ENCODE assay signal across 18 cellular contexts in genomic region chr5:159092288-159092687, GRCh38. TPM values are rescaled to one million over a fixed set of nuclear protein-coding genes. Genes with fewer than 3 reads are reported as not detected.
DNase-seq lines count a peak whose midpoint lies in the region; ATAC-seq and TF ChIP-seq lines count a peak whose summit lies in the region.
"Had no signal": no experiment of that assay in that cellular context is flagged by ENCODE, and none has a peak within 500 bp of the region (broad histone marks: within the 10 kb centered on the region; RNA-seq: fewer than 3 reads in every experiment).

No MANE protein-coding gene starts in this region.

- DNase-seq in chondrocyte (ENCODE audit: low spot score) (no peak), gastrocnemius medialis (no peak), RWPE1 (ENCODE audit: low spot score) (no peak), MCF 10A (ENCODE audit: unreplicated experiment) (no peak), NCI-H2107 (lab: John Stamatoyannopoulos, UW) (no peak)
- DNase-seq: CD4-positive, CD25-positive, alpha-beta regulatory T cell; DND-41; HCEC 1CT; IMR-90; NCI-H1436 treated with DMSO at 0.1 percent for 48 hours; NCI-H2081 treated with DMSO at 0.1 percent for 48 hours; NCI-H345; NK-92 treated with Interleukin-12 subunit alpha and Interleukin-12 subunit beta, amount 100 ng/mL, for 24 hours; PC-9 had no signal

- H3K9me2 ChIP-seq in Loucy (replicated peaks; ENCODE audit: low read depth, low read length), result no peaks in the 10 kb centered on the region

- H3K36me3 ChIP-seq in BLaER1 (peaks cover 93% of the 10 kb centered on the region), Loucy (ENCODE audit: insufficient read depth, low read length) (no peaks in the 10 kb centered on the region), gastrocnemius medialis (no peaks in the 10 kb centered on the region)

- H3K4me1 ChIP-seq in BLaER1 (peaks cover 16% of the 10 kb centered on the region), Loucy (ENCODE audit: insufficient read depth, low read length, poor library complexity, severe bottlenecking) (peaks cover 30% of the 10 kb centered on the region), gastrocnemius medialis (peaks cover 0 to 10% of the 10 kb centered on the region in 2 donors)

- H3K27me3 Mint-ChIP-seq in chondrocyte (ENCODE audit: low read depth), result no peaks in the 10 kb centered on the region
- H3K27me3 Mint-ChIP-seq in MCF 10A (ENCODE audit: insufficient read depth, unreplicated experiment), result peaks cover 3% of the 10 kb centered on the region

- H3K9me3 Mint-ChIP-seq in chondrocyte (ENCODE audit: low read depth), result no peaks in the 10 kb centered on the region
- no peaks in the 10 kb centered on the region for H3K9me3 Mint-ChIP-seq in MCF 10A (ENCODE audit: unreplicated experiment)

- peak overlapping the region; percentile 100 for H3K27ac ChIP-seq in BLaER1
- peak overlapping the region in 3 of 4 donors; percentile 18 to 53 (median 19) for H3K27ac ChIP-seq in gastrocnemius medialis
- H3K27ac ChIP-seq in RWPE1, result no peak overlapping the region
- H3K27ac ChIP-seq: PC-9, SK-N-MC had no signal

- H3K4me2 ChIP-seq in BLaER1 (peak overlapping the region; percentile 94), Loucy (ENCODE audit: low read depth, low read length, poor library complexity, severe bottlenecking) (peak overlapping the region; percentile 99)
- H3K4me2 ChIP-seq: PC-9 had no signal

- ATAC-seq in gastrocnemius medialis, result no peak
- no peak for ATAC-seq in GM18520 (IDR thresholded peaks at IDR 0.05; ENCODE audit: unreplicated experiment)

- no peak overlapping the region for H2AFZ ChIP-seq in Loucy (ENCODE audit: low read length)
- H2AFZ ChIP-seq: PC-9 had no signal

- no peak for TF ChIP-seq POLR2A in gastrocnemius medialis (IDR thresholded peaks at IDR 0.05)

- H4K20me1 ChIP-seq in BLaER1 (peaks cover 41% of the 10 kb centered on the region), Loucy (ENCODE audit: insufficient read depth, low read length, poor library complexity, severe bottlenecking) (peaks cover 7% of the 10 kb centered on the region)

- no peaks in the 10 kb centered on the region for H3F3A ChIP-seq in Loucy (ENCODE audit: low read depth)

- H3K4me1 Mint-ChIP-seq in chondrocyte (ENCODE audit: low read depth) (peaks cover 87% of the 10 kb centered on the region), MCF 10A (ENCODE audit: insufficient read depth, unreplicated experiment) (peaks cover 21% of the 10 kb centered on the region)

- H3K4me3 ChIP-seq in BLaER1 (peak overlapping the region; percentile 98), Loucy (ENCODE audit: low read length, poor library complexity, severe bottlenecking) (peak overlapping the region; percentile 92), gastrocnemius medialis (no peak overlapping the region)
- H3K4me3 ChIP-seq: PC-9, SK-N-MC had no signal

- POLR2A ChIA-PET in RWPE1 (lab: Yijun Ruan, JAX; ENCODE audit: low non-redundant PET) (no interaction called here), MCF 10A (lab: Yijun Ruan, JAX) (interaction anchor here (1.3 to 1.4 kb wide), 2 partner anchors 8 to 395 kb away, joined by 3 read pairs; no protein-coding TSS in a partner anchor)

- no TSS peak for BruUV-seq in MCF 10A (replicated peaks; lab: Mats Ljungman, UMichigan)

- H3K4me3 Mint-ChIP-seq in chondrocyte (ENCODE audit: unreplicated experiment) (no peak overlapping the region), MCF 10A (ENCODE audit: unreplicated experiment) (no peak overlapping the region)
- H3K4me3 Mint-ChIP-seq: CD4-positive, CD25-positive, alpha-beta regulatory T cell had no signal

- intact Hi-C loops in gastrocnemius medialis (cut with DNase I; ENCODE audit: low total_unique reads), result no loop called here
- intact Hi-C loops in MCF 10A (cut with micrococcal nuclease), result no loop called here

- H3K27me3 ChIP-seq in BLaER1 (no peaks in the 10 kb centered on the region), Loucy (ENCODE audit: insufficient read depth, low read length, poor library complexity, severe bottlenecking) (no peaks in the 10 kb centered on the region), gastrocnemius medialis (peaks cover 0 to 5% (median 2%) of the 10 kb centered on the region in 3 donors)

- CTCF ChIA-PET in RWPE1 (lab: Yijun Ruan, JAX), result interaction anchor here (0.6 to 1.1 kb wide), 4 partner anchors 15 to 865 kb away, joined by 3 read pairs; no protein-coding TSS in a partner anchor
- CTCF ChIA-PET in MCF 10A (lab: Yijun Ruan, JAX), result interaction anchor here (1.0 to 5.9 kb wide), 10 partner anchors 11 to 1017 kb away, joined by 3 to 27 read pairs (median 4); no protein-coding TSS in a partner anchor

- H3K36me3 Mint-ChIP-seq in chondrocyte (ENCODE audit: low read depth), result peaks cover 26% of the 10 kb centered on the region
- H3K36me3 Mint-ChIP-seq in MCF 10A (ENCODE audit: insufficient read depth, unreplicated experiment), result no peaks in the 10 kb centered on the region
- H3K36me3 Mint-ChIP-seq: CD4-positive, CD25-positive, alpha-beta regulatory T cell had no signal

- H3K9ac ChIP-seq in BLaER1, result peak overlapping the region; percentile 100
- H3K9ac ChIP-seq in Loucy (ENCODE audit: low read depth, low read length, poor library complexity, severe bottlenecking), result peak overlapping the region; percentile 93

- peaks cover 86% of the 10 kb centered on the region for H3K79me2 ChIP-seq in Loucy (ENCODE audit: insufficient read depth, low read length)

- H3K27ac Mint-ChIP-seq in chondrocyte (ENCODE audit: unreplicated experiment) (peak overlapping the region; percentile 34), MCF 10A (ENCODE audit: low read depth, unreplicated experiment) (no peak overlapping the region)
- H3K27ac Mint-ChIP-seq: CD4-positive, CD25-positive, alpha-beta regulatory T cell had no signal

- in situ Hi-C loops in gastrocnemius medialis (cut with MboI; ENCODE audit: low sequenced_read_pairs in 4 of 4), result no loop called here

- TF ChIP-seq CTCF in Loucy (conservative IDR thresholded peaks at IDR 0.05; ENCODE audit: low read length) (no peak), chondrocyte (IDR thresholded peaks at IDR 0.05) (no peak), gastrocnemius medialis (IDR thresholded peaks at IDR 0.05 in 4 of 5, conservative IDR thresholded peaks at IDR 0.05 in 1 of 5) (no peak), RWPE1 (conservative IDR thresholded peaks at IDR 0.05; ENCODE audit: low read depth) (no peak), MCF 10A (IDR thresholded peaks at IDR 0.05; ENCODE audit: unreplicated experiment) (no peak)

- H3K9me3 ChIP-seq in BLaER1, result peaks cover 8% of the 10 kb centered on the region; the same call in 1 of the 2 replicates
- no peaks in the 10 kb centered on the region for H3K9me3 ChIP-seq in Loucy (ENCODE audit: insufficient read depth, low read depth, low read length)
- H3K9me3 ChIP-seq in gastrocnemius medialis, result no peaks in the 10 kb centered on the region

RNA-seq across cellular contexts. Expression of gene EBF1, which starts 7.4 kb away (rescaled TPM):
- 60.9 to 71.5 TPM (median 67.9 TPM) in 3 replicates for total RNA-seq in chondrocyte
- 10 to 100 TPM in 1 of 4 donors, 1 to 10 TPM in 3; 4.9 to 12.0 (median 7.1) TPM for total RNA-seq in gastrocnemius medialis
- 1.0 and 2.0 TPM in 2 replicates for total RNA-seq in MCF 10A (2022)
- total RNA-seq: PC-9 had no signal

Comparison
In these comparisons a context has a peak if more than half of its experiments do, and no peak if none do; other contexts are left out.
1. H3K4me3 ChIP-seq: peak in BLaER1 (single experiment) and Loucy (single experiment); none in gastrocnemius medialis (0 of 4).